ENCODE assay signal across 10 cellular contexts in the genomic region with DNA sequence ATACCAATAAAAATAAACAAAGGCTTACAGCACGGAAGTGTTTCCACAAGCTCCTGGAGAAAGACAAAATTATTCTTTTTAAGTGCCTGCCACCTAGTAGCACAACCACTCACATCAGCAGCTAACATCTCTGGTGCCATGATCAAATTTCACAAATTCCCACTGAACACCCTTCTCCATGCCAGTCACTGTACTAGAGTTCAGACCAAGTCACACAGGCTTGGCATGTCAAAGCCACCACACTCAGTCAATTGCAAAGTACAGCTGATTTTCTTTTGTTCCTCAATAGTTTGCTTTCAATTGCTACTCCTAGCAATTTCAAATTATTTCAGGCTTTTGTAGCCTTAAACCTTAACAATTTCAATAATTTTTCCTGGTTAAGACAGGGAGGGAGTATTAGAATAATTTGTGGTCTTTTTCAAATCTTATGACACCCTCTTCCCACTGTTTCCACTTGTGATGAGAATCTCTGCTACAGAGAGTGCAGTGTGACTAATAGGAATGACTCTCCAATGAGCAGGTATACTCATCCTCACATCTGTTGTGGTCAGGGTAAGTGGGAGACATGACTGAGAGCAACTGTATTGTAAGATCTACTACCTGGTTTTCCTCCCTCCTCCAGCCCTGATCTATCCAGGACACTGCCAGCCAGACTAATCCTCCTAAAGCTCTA. TPM values are rescaled to one million over a fixed set of nuclear protein-coding genes. Genes with fewer than 3 reads are reported as not detected.
A peak's percentile ranks its signal among the peaks of the same experiment; 100 is the strongest.
DNase-seq lines count a peak whose midpoint lies in the region; ATAC-seq and TF ChIP-seq lines count a peak whose summit lies in the region.
"Had no signal": no experiment of that assay in that cellular context is flagged by ENCODE, and none has a peak within 500 bp of the region (broad histone marks: within the 10 kb centered on the region; RNA-seq: fewer than 3 reads in every experiment).

No MANE protein-coding gene starts in this region.

- H4K20me1 ChIP-seq in smooth muscle cell (ENCODE audit: low read depth), result peaks cover 18% of the 10 kb centered on the region

- WGBS in smooth muscle cell (ENCODE audit: low lambda C conversion rate), result 29% methylated on average over 1 of the region's 1 CpG

- H3K4me1 ChIP-seq in smooth muscle cell (ENCODE audit: low read depth), result peaks cover 13% of the 10 kb centered on the region

- H3F3A ChIP-seq in smooth muscle cell (ENCODE audit: low read depth), result peaks cover 34% of the 10 kb centered on the region

- no peaks in the 10 kb centered on the region for H3K9me3 ChIP-seq in smooth muscle cell (replicated peaks; ENCODE audit: low read depth)
- H3K9me3 ChIP-seq: BLaER1 treated with 17β-estradiol and CSF1 and Interleukin-3, amounts not matched to agents 10 nM and 100 nM had no signal

- H3K36me3 Mint-ChIP-seq in activated CD4-positive, alpha-beta T cell treated with anti-CD3 and anti-CD28 coated beads, Interleukin-2, amount 10 ng/mL, durations not matched to agents 24 days and 14 days (ENCODE audit: low read depth), result peaks cover 63% of the 10 kb centered on the region
- H3K36me3 Mint-ChIP-seq in chondrocyte (ENCODE audit: low read depth), result peaks cover 11% of the 10 kb centered on the region

- H3K79me2 ChIP-seq in smooth muscle cell (ENCODE audit: low read depth), result peaks cover 24% of the 10 kb centered on the region

- H3K4me3 Mint-ChIP-seq in activated CD4-positive, alpha-beta T cell treated with anti-CD3 and anti-CD28 coated beads, Interleukin-2, amount 10 ng/mL, durations not matched to agents 24 days and 14 days, result peak overlapping the region; percentile 6
- no peak overlapping the region for H3K4me3 Mint-ChIP-seq in chondrocyte (ENCODE audit: unreplicated experiment)

- H3K27ac Mint-ChIP-seq in activated CD4-positive, alpha-beta T cell treated with anti-CD3 and anti-CD28 coated beads, Interleukin-2, amount 10 ng/mL, durations not matched to agents 24 days and 14 days, result peak overlapping the region; percentile 74
- H3K27ac Mint-ChIP-seq in chondrocyte (ENCODE audit: unreplicated experiment), result peak overlapping the region; percentile 29

- H3K27ac ChIP-seq in smooth muscle cell (ENCODE audit: low read depth), result peak overlapping the region; percentile 87
- H3K27ac ChIP-seq: BLaER1 treated with 17β-estradiol and CSF1 and Interleukin-3, amounts not matched to agents 10 nM and 100 nM had no signal

- ATAC-seq in GM18861 (IDR thresholded peaks at IDR 0.05; ENCODE audit: unreplicated experiment), result no peak
- ATAC-seq in Right ventricle myocardium superior (ENCODE audit: poor library complexity), result no peak
- no peak for ATAC-seq in GM19455 (IDR thresholded peaks at IDR 0.05; ENCODE audit: unreplicated experiment)

- peak overlapping the region; percentile 57 for H3K4me2 ChIP-seq in smooth muscle cell
- H3K4me2 ChIP-seq: BLaER1 treated with 17β-estradiol and CSF1 and Interleukin-3, amounts not matched to agents 10 nM and 100 nM had no signal

- no peak for DNase-seq in activated CD4-positive, alpha-beta T cell treated with anti-CD3 and anti-CD28 coated beads, Interleukin-2, amount 10 ng/mL, durations not matched to agents 24 days and 14 days
- DNase-seq in activated CD4-positive, alpha-beta T cell treated with anti-CD3 and anti-CD28 coated beads, Interleukin-2, amount 50 U/mL, for 1 hour, result no peak
- DNase-seq in NCI-H2107 (lab: John Stamatoyannopoulos, UW) (peak; percentile 4), chondrocyte (ENCODE audit: low spot score) (no peak), smooth muscle cell (lab: John Stamatoyannopoulos, UW; ENCODE audit: unreplicated experiment) (no peak), Right ventricle myocardium superior (no peak)
- DNase-seq: NCI-H69 had no signal

- no peak overlapping the region for H2AFZ ChIP-seq in smooth muscle cell (ENCODE audit: low read depth)

- peaks cover 43% of the 10 kb centered on the region for H3K4me1 Mint-ChIP-seq in activated CD4-positive, alpha-beta T cell treated with anti-CD3 and anti-CD28 coated beads, Interleukin-2, amount 10 ng/mL, durations not matched to agents 24 days and 14 days
- peaks cover 10% of the 10 kb centered on the region for H3K4me1 Mint-ChIP-seq in chondrocyte (ENCODE audit: low read depth)

- H3K27me3 ChIP-seq in smooth muscle cell (ENCODE audit: low read depth), result no peaks in the 10 kb centered on the region
- H3K27me3 ChIP-seq: BLaER1 treated with 17β-estradiol and CSF1 and Interleukin-3, amounts not matched to agents 10 nM and 100 nM had no signal

- no peak overlapping the region for H3K4me3 ChIP-seq in smooth muscle cell
- H3K4me3 ChIP-seq: BLaER1 treated with 17β-estradiol and CSF1 and Interleukin-3, amounts not matched to agents 10 nM and 100 nM had no signal

- peaks cover 3% of the 10 kb centered on the region for H3K36me3 ChIP-seq in smooth muscle cell (ENCODE audit: low read depth)

- no peaks in the 10 kb centered on the region for H3K9me3 Mint-ChIP-seq in activated CD4-positive, alpha-beta T cell treated with anti-CD3 and anti-CD28 coated beads, Interleukin-2, amount 10 ng/mL, durations not matched to agents 24 days and 14 days
- H3K9me3 Mint-ChIP-seq in chondrocyte (ENCODE audit: low read depth), result no peaks in the 10 kb centered on the region

- intact Hi-C loops in activated CD4-positive, alpha-beta T cell treated with anti-CD3 and anti-CD28 coated beads, Interleukin-2, amount 10 ng/mL, durations not matched to agents 24 days and 14 days (cut with micrococcal nuclease), result loop anchor here (1.0 to 5.0 kb wide), 4 partner anchors 16 to 296 kb away; no protein-coding TSS in a partner anchor
- intact Hi-C loops in Right ventricle myocardium superior (cut with DNase I), result loop anchor here (5.0 kb wide), 1 partner anchor 99 kb away; the partner anchor contains the start of gene UBLCP1

- no peaks in the 10 kb centered on the region for H3K27me3 Mint-ChIP-seq in activated CD4-positive, alpha-beta T cell treated with anti-CD3 and anti-CD28 coated beads, Interleukin-2, amount 10 ng/mL, durations not matched to agents 24 days and 14 days
- no peaks in the 10 kb centered on the region for H3K27me3 Mint-ChIP-seq in chondrocyte (ENCODE audit: low read depth)

- TF ChIP-seq CTCF in chondrocyte (IDR thresholded peaks at IDR 0.05) (no peak), smooth muscle cell (IDR thresholded peaks at IDR 0.05; ENCODE audit: borderline replicate concordance, insufficient read depth, poor library complexity, severe bottlenecking) (no peak)

- H3K9ac ChIP-seq in smooth muscle cell (ENCODE audit: low read depth), result peak overlapping the region; percentile 49
- H3K9ac ChIP-seq: BLaER1 treated with 17β-estradiol and CSF1 and Interleukin-3, amounts not matched to agents 10 nM and 100 nM had no signal

RNA-seq across cellular contexts. Expression of gene RNF145, which starts 46.2 kb away (rescaled TPM):
- total RNA-seq in activated CD4-positive, alpha-beta T cell treated with anti-CD3 and anti-CD28 coated beads, Interleukin-2, amount 10 ng/mL, durations not matched to agents 24 days and 14 days, result 141 and 149 TPM in 2 replicates
- 79.0 to 83.9 TPM (median 82.5 TPM) in 3 replicates for total RNA-seq in chondrocyte
- total RNA-seq in smooth muscle cell, result 74.3 and 74.8 TPM in 2 replicates
- 24.3 and 25.0 TPM in 2 replicates for polyA plus RNA-seq in smooth muscle cell
- 20.7 TPM for total RNA-seq in Right ventricle myocardium superior
